ENCODE assay signal across 8 cellular contexts in the genomic region with DNA sequence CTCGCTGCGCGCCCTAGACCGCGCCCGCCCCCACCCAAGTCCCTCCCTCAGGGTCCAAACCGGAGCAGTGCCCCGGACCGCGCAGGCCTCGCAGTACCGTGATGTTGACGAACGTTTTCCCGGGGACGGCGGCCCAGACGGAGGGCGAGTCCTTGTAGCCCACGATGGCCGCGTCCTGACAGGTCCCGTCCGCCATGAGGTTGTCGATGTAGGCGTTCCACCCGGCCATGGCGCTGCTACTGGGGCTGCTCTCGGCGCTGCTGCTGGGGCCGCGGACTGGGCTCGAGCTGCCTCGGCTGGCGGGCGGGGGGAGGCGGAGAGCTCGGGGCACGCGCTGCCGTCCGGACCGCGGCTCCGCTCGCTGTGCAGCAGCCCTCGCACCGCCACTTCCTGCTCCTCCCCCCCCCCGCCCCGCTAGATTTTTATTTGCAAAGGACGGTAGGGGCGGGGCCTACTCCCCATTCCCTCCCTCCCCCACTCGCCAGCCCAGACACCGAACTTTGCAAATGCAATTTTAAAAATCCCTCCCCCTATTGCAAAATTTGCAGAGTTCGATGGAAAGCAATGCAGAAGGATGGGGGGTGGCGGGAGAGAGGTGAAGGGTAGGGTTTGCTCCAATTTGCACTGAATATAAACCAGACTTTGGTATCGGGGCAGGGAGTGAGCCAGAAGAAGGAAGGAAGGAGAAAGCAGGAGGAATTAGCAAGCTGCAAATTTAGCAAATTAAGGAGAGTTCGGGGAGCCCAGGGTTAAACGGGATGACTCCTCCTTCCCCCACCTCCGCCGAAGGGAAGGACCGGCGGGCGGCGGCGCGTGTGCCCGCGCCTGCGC. TPM values are rescaled to one million over a fixed set of nuclear protein-coding genes. Genes with fewer than 3 reads are reported as not detected.
DNase-seq lines count a peak whose midpoint lies in the region; ATAC-seq, FAIRE-seq and TF ChIP-seq lines count a peak whose summit lies in the region.

PFN1 (minus strand) TSS at position 365 of the 831 bp plus-strand sequence; CDS start at position 229, 136 bp downstream.

- H2AFZ ChIP-seq in HCT116 (ENCODE audit: low read depth, low read length, poor library complexity, severe bottlenecking) = no peak within 1 kb of the TSS

- RAD21 ChIA-PET in HCT116 (lab: Charles Lee; ENCODE audit: low non-redundant PET in 1 of 2, low total read pairs in 2 of 2, uncharacterized antibody in 2 of 2, unreplicated experiment in 2 of 2) = interaction anchor here in 1 of 2 experiments (1.1 kb wide), 1 partner anchor 19 kb away, joined by 3 read pairs; the partner anchor contains the start of gene SPAG7

- POLR2A ChIA-PET in HCT116 (lab: Charles Lee) = interaction anchor here (0.6 to 4.7 kb wide), 5 partner anchors 8 to 26 kb away, joined by 3 to 45 read pairs (median 5); partner anchors contain the start of genes RNF167, SLC25A11 and SPAG7

- TF ChIP-seq CTCF in D721Med (IDR thresholded peaks at IDR 0.05; ENCODE audit: insufficient read depth, missing control alignments) = no peak
- TF ChIP-seq CTCF in HCT116 (IDR thresholded peaks at IDR 0.05 in 2 of 3, conservative IDR thresholded peaks at IDR 0.05 in 1 of 3; ENCODE audit: borderline replicate concordance in 1 of 3, insufficient read depth in 1 of 3, low read depth in 2 of 3, low read length in 2 of 3) = no peak
- TF ChIP-seq CTCF in astrocyte of the cerebellum (IDR thresholded peaks at IDR 0.05; ENCODE audit: low read depth, low read length, missing control alignments) = no peak
- no peak for TF ChIP-seq CTCF in uterus (IDR thresholded peaks at IDR 0.05)

- H3K27ac ChIP-seq in HCT116 (ENCODE audit: low read depth, low read length) (peak within 1 kb of the TSS; percentile 99), uterus (peak within 1 kb of the TSS; percentile 93 to 98)

- in situ Hi-C loops in astrocyte of the cerebellum (cut with HindIII; ENCODE audit: low sequenced_read_pairs) = no loop called here

- H3K27me3 ChIP-seq in HCT116 (ENCODE audit: insufficient read depth, low read length) (no peaks in the 10 kb centered on the region), uterus (no peaks in the 10 kb centered on the region)

- peak within 1 kb of the TSS; percentile 100 for H3K4me2 ChIP-seq in HCT116 (ENCODE audit: low read length)

- H3K4me1 ChIP-seq in HCT116 (ENCODE audit: control insufficient read depth in 1 of 2, insufficient read depth in 2 of 2, low read length in 2 of 2) = peaks cover 35 to 65% of the 10 kb centered on the region in 2 experiments
- H3K4me1 ChIP-seq in uterus = peaks cover 12 to 17% of the 10 kb centered on the region in 2 donors

- DNase-seq in D721Med (ENCODE audit: insufficient read length, low spot score) (peak; percentile 76), HCT116 (ENCODE audit: low read depth, low spot score) (peak; percentile 74), NCI-H187 (lab: John Stamatoyannopoulos, UW) (peak; percentile 25 to 49), T-helper 9 cell (peak; percentile 82), astrocyte of the cerebellum (ENCODE audit: low read depth) (peak; percentile 78), hepatic stellate cell (ENCODE audit: low spot score) (peak; percentile 94), renal cortical epithelial cell (ENCODE audit: low read depth) (peak; percentile 76), uterus (peak; percentile 91 to 95)

- peak within 1 kb of the TSS; percentile 96 to 97 for H3K4me3 ChIP-seq in HCT116 (replicated peaks in 1 of 2; ENCODE audit: low read depth in 1 of 2, low read length in 2 of 2)
- H3K4me3 ChIP-seq in astrocyte of the cerebellum (ENCODE audit: low read depth, low read length) = peak within 1 kb of the TSS; percentile 97
- peak within 1 kb of the TSS; percentile 82 to 97 for H3K4me3 ChIP-seq in uterus

- TF ChIP-seq POLR2A in HCT116 (IDR thresholded peaks at IDR 0.05; ENCODE audit: borderline replicate concordance, extremely low read depth, insufficient read depth, insufficient read length) (peak; percentile 60), uterus (IDR thresholded peaks at IDR 0.05) (peak; percentile 37 to 88)

- intact Hi-C loops in HCT116 (cut with micrococcal nuclease) (loop anchor here (1.0 to 5.0 kb wide), 2 partner anchors 8 to 39 kb away; partner anchors contain the start of genes CAMTA2, RNF167 and SLC25A11), uterus (cut with DNase I; ENCODE audit: low total_unique reads) (no loop called here)

- BruUV-seq in HCT116 (replicated peaks; lab: Mats Ljungman, UMichigan) = no TSS peak

- TF ChIP-seq RAD21 in HCT116 (IDR thresholded peaks at IDR 0.05; ENCODE audit: low read depth) = no peak

- peaks cover 9 to 22% of the 10 kb centered on the region in 2 experiments; a peak in 2 of 4 replicates for H3K36me3 ChIP-seq in HCT116 (ENCODE audit: control insufficient read depth in 1 of 2, insufficient read depth in 2 of 2, low read length in 2 of 2)
- H3K36me3 ChIP-seq in uterus = no peaks in the 10 kb centered on the region

- ATAC-seq in HCT116 = peak; percentile 51

- peaks cover 62% of the 10 kb centered on the region for H3K79me2 ChIP-seq in HCT116 (ENCODE audit: insufficient read depth, low read length)

- peak within 1 kb of the TSS; percentile 97 for H3K9ac ChIP-seq in HCT116 (ENCODE audit: low read length)

- H4K20me1 ChIP-seq in HCT116 (ENCODE audit: insufficient read depth) = peaks cover 12% of the 10 kb centered on the region; the same call in 1 of the 2 replicates

- no peak for FAIRE-seq in D721Med (lab: Jason Lieb, UNC)

- CTCF ChIA-PET in HCT116 (lab: Charles Lee) = interaction anchor here (1.4 kb wide), 1 partner anchor 8 kb away, joined by 3 read pairs; the partner anchor contains the start of genes RNF167 and SLC25A11

- no peaks in the 10 kb centered on the region for H3K9me2 ChIP-seq in HCT116 (ENCODE audit: insufficient read depth)

- H3K9me3 ChIP-seq in HCT116 (ENCODE audit: control insufficient read depth in 1 of 2, insufficient read depth in 1 of 2, low read depth in 1 of 2, low read length in 2 of 2) = no peaks in the 10 kb centered on the region
- no peaks in the 10 kb centered on the region for H3K9me3 ChIP-seq in uterus

TF ChIP-seq in HCT116, 20 proteins besides CTCF, POLR2A, EP300 and RAD21 (continues in another document):
- no peak for TF ChIP-seq TCF7L2 (IDR thresholded peaks at IDR 0.05; ENCODE audit: borderline replicate concordance, extremely low read depth, insufficient read depth, insufficient read length)
- TF ChIP-seq, protein P1, sequence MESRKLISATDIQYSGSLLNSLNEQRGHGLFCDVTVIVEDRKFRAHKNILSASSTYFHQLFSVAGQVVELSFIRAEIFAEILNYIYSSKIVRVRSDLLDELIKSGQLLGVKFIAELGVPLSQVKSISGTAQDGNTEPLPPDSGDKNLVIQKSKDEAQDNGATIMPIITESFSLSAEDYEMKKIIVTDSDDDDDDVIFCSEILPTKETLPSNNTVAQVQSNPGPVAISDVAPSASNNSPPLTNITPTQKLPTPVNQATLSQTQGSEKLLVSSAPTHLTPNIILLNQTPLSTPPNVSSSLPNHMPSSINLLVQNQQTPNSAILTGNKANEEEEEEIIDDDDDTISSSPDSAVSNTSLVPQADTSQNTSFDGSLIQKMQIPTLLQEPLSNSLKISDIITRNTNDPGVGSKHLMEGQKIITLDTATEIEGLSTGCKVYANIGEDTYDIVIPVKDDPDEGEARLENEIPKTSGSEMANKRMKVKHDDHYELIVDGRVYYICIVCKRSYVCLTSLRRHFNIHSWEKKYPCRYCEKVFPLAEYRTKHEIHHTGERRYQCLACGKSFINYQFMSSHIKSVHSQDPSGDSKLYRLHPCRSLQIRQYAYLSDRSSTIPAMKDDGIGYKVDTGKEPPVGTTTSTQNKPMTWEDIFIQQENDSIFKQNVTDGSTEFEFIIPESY (IDR thresholded peaks at IDR 0.05; ENCODE audit: extremely low read depth, insufficient replicate concordance, low read length) = no peak
- TF ChIP-seq CBX3 (IDR thresholded peaks at IDR 0.05; ENCODE audit: low read depth) = no peak
- TF ChIP-seq CEBPB (IDR thresholded peaks at IDR 0.05; ENCODE audit: low read depth) = no peak; the same call in 1 of the 2 replicates
- TF ChIP-seq ZFX (IDR thresholded peaks at IDR 0.05) = peak; percentile 59; the same call in 1 of the 2 replicates
- TF ChIP-seq, protein P2, sequence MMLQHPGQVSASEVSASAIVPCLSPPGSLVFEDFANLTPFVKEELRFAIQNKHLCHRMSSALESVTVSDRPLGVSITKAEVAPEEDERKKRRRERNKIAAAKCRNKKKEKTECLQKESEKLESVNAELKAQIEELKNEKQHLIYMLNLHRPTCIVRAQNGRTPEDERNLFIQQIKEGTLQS (IDR thresholded peaks at IDR 0.05) = no peak
- TF ChIP-seq ELF1 (IDR thresholded peaks at IDR 0.05; ENCODE audit: borderline replicate concordance, low read depth) = no peak
- no peak for TF ChIP-seq ZNF274 (IDR thresholded peaks at IDR 0.05; ENCODE audit: low read depth, low read length)
- no peak for TF ChIP-seq YY1 (IDR thresholded peaks at IDR 0.05; ENCODE audit: extremely low read depth, insufficient replicate concordance, low read depth, low read length)
- TF ChIP-seq SRF (IDR thresholded peaks at IDR 0.05; ENCODE audit: low read depth) = no peak
- TF ChIP-seq JUND (IDR thresholded peaks at IDR 0.05) = no peak
- peak; percentile 92 for TF ChIP-seq SIN3A (IDR thresholded peaks at IDR 0.05; ENCODE audit: low read depth)
- TF ChIP-seq, protein P3, sequence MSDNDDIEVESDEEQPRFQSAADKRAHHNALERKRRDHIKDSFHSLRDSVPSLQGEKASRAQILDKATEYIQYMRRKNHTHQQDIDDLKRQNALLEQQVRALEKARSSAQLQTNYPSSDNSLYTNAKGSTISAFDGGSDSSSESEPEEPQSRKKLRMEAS (IDR thresholded peaks at IDR 0.05) = no peak; the same call in none of the 2 replicates
- TF ChIP-seq EGR1 (IDR thresholded peaks at IDR 0.05; ENCODE audit: low read depth) = peak; percentile 55
- TF ChIP-seq SP1 (IDR thresholded peaks at IDR 0.05; ENCODE audit: low read depth) = peak; percentile 42
- no peak; the same call in 1 of the 2 replicates for TF ChIP-seq FOSL1 (IDR thresholded peaks at IDR 0.05; ENCODE audit: low read depth)
- no peak for TF ChIP-seq EZH2 (IDR thresholded peaks at IDR 0.05)

RNA-seq across cellular contexts. Expression of gene PFN1, which starts in this region (rescaled TPM):
- total RNA-seq in HCT116 (2021; ENCODE audit: unreplicated experiment) (1,213 TPM), renal cortical epithelial cell (549 and 701 TPM in 2 replicates), uterus (100 to 1,000 TPM; 170 to 396 (median 304) TPM)
- polyA plus RNA-seq in HCT116 (2012) = 1,800 and 2,181 TPM in 2 replicates

Comparison
In these comparisons a context has a peak if more than half of its experiments do, and no peak if none do; other contexts are left out.
1. Peak in every context shown above with its lines: DNase-seq, ATAC-seq, H3K4me3 ChIP-seq and H3K27ac ChIP-seq.
2. DNase-seq: peak in every context shown above with its lines; median percentile 94 in hepatic stellate cell; 93 in uterus; 82 in T-helper 9 cell; 78 in astrocyte of the cerebellum; 76 in D721Med; 76 in renal cortical epithelial cell; 74 in HCT116; 37 in NCI-H187.